ENCODE assay signal across 1 cellular context in the genomic region with DNA sequence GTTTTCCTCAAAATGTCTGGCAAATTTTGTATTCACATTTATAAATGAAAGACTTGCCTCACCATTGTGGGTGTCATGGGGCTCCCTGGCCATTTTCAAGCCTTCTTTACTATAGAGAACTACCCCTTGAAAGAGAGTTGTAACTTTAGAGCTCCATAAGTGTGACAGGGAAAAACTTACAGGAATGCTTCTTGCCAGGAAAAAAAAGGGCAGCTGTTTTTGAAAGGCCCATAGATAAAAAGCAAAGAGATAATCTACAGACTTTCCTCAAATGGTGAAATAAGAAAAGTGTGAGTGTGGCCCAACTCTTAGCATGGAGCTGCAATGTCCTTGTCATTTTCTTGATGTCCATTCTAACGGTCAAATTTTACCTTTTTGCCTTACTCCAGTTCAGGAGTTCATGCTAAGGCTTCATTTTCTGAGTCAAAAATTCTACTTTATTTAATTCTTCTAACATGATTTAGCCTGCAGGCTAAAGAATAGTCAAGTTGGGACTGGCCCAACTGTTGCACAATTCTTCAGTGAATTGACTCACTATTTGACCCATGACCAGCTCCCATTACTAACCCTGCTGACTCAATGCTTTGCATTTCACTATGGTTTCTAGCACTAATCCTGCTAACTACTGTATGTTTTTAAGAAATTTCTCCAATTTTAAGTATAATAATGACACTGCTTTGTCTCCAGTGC.
TF ChIP-seq lines count a peak whose summit lies in the region.

No MANE protein-coding gene starts in this region.

TF ChIP-seq in A549, 52 proteins besides CTCF, POLR2A, EP300 and RAD21 (continued from another document):
- TF ChIP-seq CBX2 (IDR thresholded peaks at IDR 0.05; ENCODE audit: borderline replicate concordance, low read depth), result no peak
- peak; percentile 24 to 75; a peak in 4 of 5 replicates for TF ChIP-seq JUN (IDR thresholded peaks at IDR 0.05)
- no peak for TF ChIP-seq EHMT2 (IDR thresholded peaks at IDR 0.05; ENCODE audit: low read depth)
- TF ChIP-seq KDM5A (IDR thresholded peaks at IDR 0.05), result no peak
- TF ChIP-seq, protein P1, sequence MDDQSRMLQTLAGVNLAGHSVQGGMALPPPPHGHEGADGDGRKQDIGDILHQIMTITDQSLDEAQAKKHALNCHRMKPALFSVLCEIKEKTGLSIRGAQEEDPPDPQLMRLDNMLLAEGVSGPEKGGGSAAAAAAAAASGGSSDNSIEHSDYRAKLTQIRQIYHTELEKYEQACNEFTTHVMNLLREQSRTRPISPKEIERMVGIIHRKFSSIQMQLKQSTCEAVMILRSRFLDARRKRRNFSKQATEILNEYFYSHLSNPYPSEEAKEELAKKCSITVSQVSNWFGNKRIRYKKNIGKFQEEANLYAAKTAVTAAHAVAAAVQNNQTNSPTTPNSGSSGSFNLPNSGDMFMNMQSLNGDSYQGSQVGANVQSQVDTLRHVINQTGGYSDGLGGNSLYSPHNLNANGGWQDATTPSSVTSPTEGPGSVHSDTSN (IDR thresholded peaks at IDR 0.05), result no peak
- TF ChIP-seq HEYL (CRISPR knock-in tag; IDR thresholded peaks at IDR 0.05), result no peak
- TF ChIP-seq, protein P2, sequence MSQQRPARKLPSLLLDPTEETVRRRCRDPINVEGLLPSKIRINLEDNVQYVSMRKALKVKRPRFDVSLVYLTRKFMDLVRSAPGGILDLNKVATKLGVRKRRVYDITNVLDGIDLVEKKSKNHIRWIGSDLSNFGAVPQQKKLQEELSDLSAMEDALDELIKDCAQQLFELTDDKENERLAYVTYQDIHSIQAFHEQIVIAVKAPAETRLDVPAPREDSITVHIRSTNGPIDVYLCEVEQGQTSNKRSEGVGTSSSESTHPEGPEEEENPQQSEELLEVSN (IDR thresholded peaks at IDR 0.05; ENCODE audit: borderline replicate concordance, low read depth), result no peak
- no peak for TF ChIP-seq CHD4 (IDR thresholded peaks at IDR 0.05; ENCODE audit: borderline replicate concordance)
- TF ChIP-seq ZFP36 (IDR thresholded peaks at IDR 0.05; ENCODE audit: borderline replicate concordance, partially characterized antibody), result no peak
- TF ChIP-seq KDM1A (IDR thresholded peaks at IDR 0.05; ENCODE audit: low read depth), result no peak
- no peak for TF ChIP-seq ESRRA (IDR thresholded peaks at IDR 0.05; ENCODE audit: borderline replicate concordance, low read length)
